Comparison of ENCODE assay signal across 9 cellular contexts in genomic region chr3:57434041-57434440, GRCh38.
A peak's percentile ranks its signal among the peaks of the same experiment; 100 is the strongest.
DNase-seq lines count a peak whose midpoint lies in the region; ATAC-seq, FAIRE-seq and TF ChIP-seq lines count a peak whose summit lies in the region.
"Had no signal": no experiment of that assay in that cellular context is flagged by ENCODE, and none has a peak within 500 bp of the region (broad histone marks: within the 10 kb centered on the region; RNA-seq: fewer than 3 reads in every experiment).

No MANE protein-coding gene starts in this region.

- ATAC-seq in HG03045 (IDR thresholded peaks at IDR 0.05; ENCODE audit: unreplicated experiment) (no peak), HG03565 (IDR thresholded peaks at IDR 0.05; ENCODE audit: unreplicated experiment) (no peak), GM21390 (IDR thresholded peaks at IDR 0.05; ENCODE audit: unreplicated experiment) (no peak)

- H3K4me3 ChIP-seq in kidney (ENCODE audit: low read length in 2 of 2) = no peak overlapping the region
- H3K4me3 ChIP-seq: HAP-1 had no signal

- no peaks in the 10 kb centered on the region for H3K36me3 ChIP-seq in kidney (ENCODE audit: control insufficient read depth in 1 of 2, insufficient read depth in 2 of 2, low read length in 2 of 2)
- H3K36me3 ChIP-seq: HAP-1 had no signal

- H3K9me3 ChIP-seq in kidney (ENCODE audit: control insufficient read depth in 1 of 2, low read length in 2 of 2) = no peaks in the 10 kb centered on the region
- H3K9me3 ChIP-seq: HAP-1 had no signal

- DNase-seq in HTR-8/SVneo (ENCODE audit: insufficient read length, low spot score) (peak; percentile 41), SW480 (ENCODE audit: low spot score) (peak; percentile 76), kidney (no peak), ureter (ENCODE audit: low spot score) (no peak)

- intact Hi-C loops in kidney (cut with DNase I) = no loop called here

- TF ChIP-seq CTCF in C4-2B (conservative IDR thresholded peaks at IDR 0.05) (peak; percentile 73), kidney (IDR thresholded peaks at IDR 0.05; ENCODE audit: borderline replicate concordance, extremely low read depth, insufficient read depth) (peak; percentile 35)

- H3K9ac ChIP-seq in kidney (ENCODE audit: low read length in 2 of 2) = no peak overlapping the region

- FAIRE-seq in HTR-8/SVneo (lab: Jason Lieb, UNC) (no peak), kidney (lab: Jason Lieb, UNC) (no peak)

- H3K4me1 ChIP-seq in kidney (ENCODE audit: control insufficient read depth in 1 of 2, insufficient read depth in 1 of 2, low read depth in 1 of 2, low read length in 2 of 2) = no peaks in the 10 kb centered on the region
- H3K4me1 ChIP-seq: HAP-1 had no signal

- H3K27ac ChIP-seq in C4-2B = no peak overlapping the region
- H3K27ac ChIP-seq in kidney (ENCODE audit: low read depth in 2 of 2, low read length in 2 of 2) = no peak overlapping the region

Comparison
In these comparisons a context has a peak if more than half of its experiments do, and no peak if none do; other contexts are left out.
1. DNase-seq: peak in HTR-8/SVneo (single experiment) and SW480 (single experiment); none in kidney (single experiment) and ureter (single experiment).